Comparison of ENCODE assay signal across 9 cellular contexts in the genomic region with DNA sequence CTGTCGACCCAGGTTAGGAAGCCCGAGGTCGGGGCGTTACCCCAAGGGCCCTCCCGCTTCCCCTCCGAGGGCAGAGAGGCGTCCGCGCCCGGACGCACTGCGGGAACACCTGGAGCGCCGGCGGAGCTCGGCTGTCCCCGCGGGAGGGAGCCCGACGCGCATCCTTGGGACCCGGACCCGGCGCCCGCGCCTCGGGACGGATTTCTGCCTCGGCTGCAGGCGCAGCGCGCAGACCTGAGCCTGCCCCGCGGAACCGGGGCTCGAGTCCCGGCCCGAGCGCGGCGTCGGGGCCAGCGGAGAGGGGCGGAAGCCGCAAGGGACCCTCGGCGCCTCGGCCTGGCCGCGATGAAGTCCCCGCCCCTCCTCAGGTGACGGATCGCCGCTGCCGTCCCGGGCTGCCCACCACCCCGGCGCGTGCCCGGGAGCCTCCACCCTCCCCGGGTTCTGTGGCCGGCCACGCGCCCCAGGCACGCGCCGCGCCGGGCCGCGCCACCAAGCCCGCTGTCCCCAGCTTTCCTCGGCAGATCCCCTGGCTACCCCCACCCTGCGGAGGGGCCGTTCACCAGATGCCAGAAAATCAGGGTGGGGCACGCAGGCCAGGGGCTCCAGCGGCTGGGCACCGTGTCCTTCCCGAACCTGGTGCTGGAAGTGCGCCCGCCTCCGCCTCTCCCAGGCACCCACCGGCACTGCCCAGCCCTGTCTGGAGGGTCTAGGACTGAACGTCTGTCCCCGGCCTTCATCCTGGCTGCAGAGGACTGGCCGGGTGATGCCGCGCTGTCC. TPM values are rescaled to one million over a fixed set of nuclear protein-coding genes. Genes with fewer than 3 reads are reported as not detected.
DNase-seq lines count a peak whose midpoint lies in the region; ATAC-seq, FAIRE-seq and TF ChIP-seq lines count a peak whose summit lies in the region.
"Had no signal": no experiment of that assay in that cellular context is flagged by ENCODE, and none has a peak within 500 bp of the region (broad histone marks: within the 10 kb centered on the region; RNA-seq: fewer than 3 reads in every experiment).

No MANE protein-coding gene starts in this region.

- peak overlapping the region; percentile 92 for H3K27ac Mint-ChIP-seq in stimulated activated naive CD8-positive, alpha-beta T cell treated with anti-CD3 and anti-CD28 coated beads, Interleukin-15, Interleukin-2, amounts not matched to agents 100 ng/mL and 50 ng/mL, for 24 hours

- H3K9me3 Mint-ChIP-seq in activated T-cell treated with anti-CD3 and anti-CD28 coated beads, Interleukin-2, amount 50 U/mL, for 4 hours = no peaks in the 10 kb centered on the region
- H3K9me3 Mint-ChIP-seq in stimulated activated naive CD8-positive, alpha-beta T cell treated with anti-CD3 and anti-CD28 coated beads, Interleukin-15, Interleukin-2, amounts not matched to agents 100 ng/mL and 50 ng/mL, for 24 hours = no peaks in the 10 kb centered on the region

- DNase-seq in COR-L47 (lab: John Stamatoyannopoulos, UW) = peak; percentile 43
- DNase-seq in activated T-cell treated with anti-CD3 and anti-CD28 coated beads, Interleukin-2, amount 50 U/mL, for 4 hours = no peak
- no peak for DNase-seq in CD1c-positive myeloid dendritic cell (ENCODE audit: extremely low spot score)
- DNase-seq in GM12892 (ENCODE audit: insufficient read length) = no peak

- H3K4me1 Mint-ChIP-seq in activated T-cell treated with anti-CD3 and anti-CD28 coated beads, Interleukin-2, amount 50 U/mL, for 4 hours (ENCODE audit: low read depth) = peaks cover 31% of the 10 kb centered on the region
- peaks cover 37% of the 10 kb centered on the region for H3K4me1 Mint-ChIP-seq in stimulated activated naive CD8-positive, alpha-beta T cell treated with anti-CD3 and anti-CD28 coated beads, Interleukin-15, Interleukin-2, amounts not matched to agents 100 ng/mL and 50 ng/mL, for 24 hours (ENCODE audit: low read depth)

- POLR2A ChIA-PET in HEK293 (lab: Yijun Ruan, JAX) = interaction anchor here (0.9 to 3.0 kb wide), 6 partner anchors 9 to 135 kb away, joined by 3 to 27 read pairs (median 4); partner anchors contain the start of genes B3GAT1, NCAPD3 and VPS26B

- peak; percentile 5 to 24 for ATAC-seq in activated T-cell treated with anti-CD3 and anti-CD28 coated beads, Interleukin-2, amount 50 U/mL, for 4 hours
- ATAC-seq in GM21825 (IDR thresholded peaks at IDR 0.05; ENCODE audit: unreplicated experiment) = no peak

- no peaks in the 10 kb centered on the region for H3K9me3 ChIP-seq in HEK293 (ENCODE audit: control insufficient read depth, insufficient read depth, low read depth, low read length)
- H3K9me3 ChIP-seq in iPS-18a (ENCODE audit: control insufficient read depth, low read depth, low read length) = no peaks in the 10 kb centered on the region

- peaks cover 2% of the 10 kb centered on the region for H3K36me3 Mint-ChIP-seq in activated T-cell treated with anti-CD3 and anti-CD28 coated beads, Interleukin-2, amount 50 U/mL, for 4 hours (ENCODE audit: insufficient read depth)
- peaks cover 7% of the 10 kb centered on the region for H3K36me3 Mint-ChIP-seq in stimulated activated naive CD8-positive, alpha-beta T cell treated with anti-CD3 and anti-CD28 coated beads, Interleukin-15, Interleukin-2, amounts not matched to agents 100 ng/mL and 50 ng/mL, for 24 hours (ENCODE audit: low read depth)

- FAIRE-seq in GM12892 (lab: Jason Lieb, UNC) = no peak
- FAIRE-seq: colon had no signal

- H3K36me3 ChIP-seq in HEK293 (ENCODE audit: control insufficient read depth in 2 of 2, insufficient read depth in 1 of 2, low read length in 2 of 2) = peaks cover 0 to 3% of the 10 kb centered on the region in 2 experiments; a peak in 1 of 3 replicates
- H3K36me3 ChIP-seq in iPS-18a (ENCODE audit: control insufficient read depth, low read depth, low read length) = no peaks in the 10 kb centered on the region

- TF ChIP-seq POLR2A in GM12892 (IDR thresholded peaks at IDR 0.05; ENCODE audit: low read depth, low read length) = no peak

- H3K9ac ChIP-seq in iPS-18a (ENCODE audit: low read length) = peak overlapping the region; percentile 82

- H3K27me3 ChIP-seq in iPS-18a (ENCODE audit: control insufficient read depth, insufficient read depth, low read length) = peaks cover 39% of the 10 kb centered on the region

- H3K27me3 Mint-ChIP-seq in activated T-cell treated with anti-CD3 and anti-CD28 coated beads, Interleukin-2, amount 50 U/mL, for 4 hours (ENCODE audit: low read depth) = peaks cover 11% of the 10 kb centered on the region
- peaks cover 31% of the 10 kb centered on the region for H3K27me3 Mint-ChIP-seq in stimulated activated naive CD8-positive, alpha-beta T cell treated with anti-CD3 and anti-CD28 coated beads, Interleukin-15, Interleukin-2, amounts not matched to agents 100 ng/mL and 50 ng/mL, for 24 hours

- peak overlapping the region; percentile 69; the same call in 1 of the 2 replicates for H3K27ac ChIP-seq in HEK293 (ENCODE audit: extremely low read depth, low read depth, low read length)
- H3K27ac ChIP-seq in iPS-18a (ENCODE audit: low read length) = no peak overlapping the region

- 0 out of 2 replicates have a peak, but pooled peaks have one; percentile 27 for TF ChIP-seq CTCF in HEK293 (tag by site-specific recombination; IDR thresholded peaks at IDR 0.05)

- peak overlapping the region; percentile 93 for H3K4me3 Mint-ChIP-seq in activated T-cell treated with anti-CD3 and anti-CD28 coated beads, Interleukin-2, amount 50 U/mL, for 4 hours
- peak overlapping the region; percentile 90 for H3K4me3 Mint-ChIP-seq in stimulated activated naive CD8-positive, alpha-beta T cell treated with anti-CD3 and anti-CD28 coated beads, Interleukin-15, Interleukin-2, amounts not matched to agents 100 ng/mL and 50 ng/mL, for 24 hours

- H3K4me1 ChIP-seq in HEK293 (ENCODE audit: control insufficient read depth, insufficient read depth, low read length) (peaks cover 7% of the 10 kb centered on the region), iPS-18a (ENCODE audit: control insufficient read depth, low read depth, low read length) (peaks cover 22% of the 10 kb centered on the region)

- CTCF ChIA-PET in HEK293 (lab: Yijun Ruan, JAX) = interaction anchor here (0.9 to 5.4 kb wide), 4 partner anchors 10 to 81 kb away, joined by 3 to 35 read pairs (median 5); no protein-coding TSS in a partner anchor

- H3K4me3 ChIP-seq in HEK293 (ENCODE audit: low read depth, low read length) (peak overlapping the region; percentile 52), iPS-18a (ENCODE audit: low read length) (peak overlapping the region; percentile 86)

TF ChIP-seq in HEK293, 187 proteins besides CTCF, POLR2A, EP300 and RAD21 (continues in another document):
- no peak for TF ChIP-seq ZNF76 (tag by site-specific recombination; IDR thresholded peaks at IDR 0.05; ENCODE audit: borderline replicate concordance, low read depth)
- TF ChIP-seq ZEB2 (tag by site-specific recombination; IDR thresholded peaks at IDR 0.05) = 0 out of 2 replicates have a peak, but pooled peaks have one; percentile 6
- peak; percentile 1; the same call in 1 of the 2 replicates for TF ChIP-seq ZSCAN30 (tag by site-specific recombination; IDR thresholded peaks at IDR 0.05)
- TF ChIP-seq GLIS1 (tag by site-specific recombination; IDR thresholded peaks at IDR 0.05) = no peak
- TF ChIP-seq ZBTB20 (tag by site-specific recombination; IDR thresholded peaks at IDR 0.05) = peak; percentile 14; the same call in 1 of the 2 replicates
- TF ChIP-seq, protein P1, sequence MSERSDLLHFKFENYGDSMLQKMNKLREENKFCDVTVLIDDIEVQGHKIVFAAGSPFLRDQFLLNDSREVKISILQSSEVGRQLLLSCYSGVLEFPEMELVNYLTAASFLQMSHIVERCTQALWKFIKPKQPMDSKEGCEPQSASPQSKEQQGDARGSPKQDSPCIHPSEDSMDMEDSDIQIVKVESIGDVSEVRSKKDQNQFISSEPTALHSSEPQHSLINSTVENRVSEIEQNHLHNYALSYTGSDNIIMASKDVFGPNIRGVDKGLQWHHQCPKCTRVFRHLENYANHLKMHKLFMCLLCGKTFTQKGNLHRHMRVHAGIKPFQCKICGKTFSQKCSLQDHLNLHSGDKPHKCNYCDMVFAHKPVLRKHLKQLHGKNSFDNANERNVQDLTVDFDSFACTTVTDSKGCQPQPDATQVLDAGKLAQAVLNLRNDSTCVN (tag by site-specific recombination; optimal IDR thresholded peaks at IDR 0.05) = peak; percentile 80
- no peak for TF ChIP-seq ZBTB17 (tag by site-specific recombination; IDR thresholded peaks at IDR 0.05)
- TF ChIP-seq KLF8 (tag by site-specific recombination; IDR thresholded peaks at IDR 0.05) = 0 out of 2 replicates have a peak, but pooled peaks have one; percentile 1
- TF ChIP-seq ZNF10 (tag by site-specific recombination; IDR thresholded peaks at IDR 0.05) = peak; percentile 83; the same call in 1 of the 2 replicates
- 0 out of 2 replicates have a peak, but pooled peaks have one; percentile 11 for TF ChIP-seq ZNF600 (tag by site-specific recombination; IDR thresholded peaks at IDR 0.05)

RNA-seq across cellular contexts. Expression of gene GLB1L3, which starts 0.4 kb away (rescaled TPM):
- total RNA-seq in activated T-cell treated with anti-CD3 and anti-CD28 coated beads, Interleukin-2, amount 50 U/mL, for 4 hours = 1 to 10 TPM; 2.2 to 2.9 (median 2.5) TPM
- polyA plus RNA-seq in GM12892 (2012; ENCODE audit: missing spikeins) = 3.6 TPM

RNA-seq across cellular contexts. Expression of gene ACAD8, which starts 23.2 kb away (rescaled TPM):
- 10 to 100 TPM; 18.2 to 19.0 (median 18.4) TPM for total RNA-seq in activated T-cell treated with anti-CD3 and anti-CD28 coated beads, Interleukin-2, amount 50 U/mL, for 4 hours
- 22.3 TPM for polyA plus RNA-seq in GM12892 (2012; ENCODE audit: missing spikeins)

RNA-seq across cellular contexts. Expression of gene THYN1, which starts 23.4 kb away (rescaled TPM):
- total RNA-seq in activated T-cell treated with anti-CD3 and anti-CD28 coated beads, Interleukin-2, amount 50 U/mL, for 4 hours = 10 to 100 TPM; 37.7 to 49.0 (median 43.3) TPM
- 87.6 TPM for polyA plus RNA-seq in GM12892 (2012; ENCODE audit: missing spikeins)

RNA-seq across cellular contexts. Expression of gene VPS26B, which starts 52.1 kb away (rescaled TPM):
- total RNA-seq in activated T-cell treated with anti-CD3 and anti-CD28 coated beads, Interleukin-2, amount 50 U/mL, for 4 hours = 10 to 100 TPM; 30.4 to 33.5 (median 32.8) TPM
- polyA plus RNA-seq in GM12892 (2012; ENCODE audit: missing spikeins) = 14.7 TPM

RNA-seq across cellular contexts. Expression of gene NCAPD3, which starts 52.8 kb away (rescaled TPM):
- total RNA-seq in activated T-cell treated with anti-CD3 and anti-CD28 coated beads, Interleukin-2, amount 50 U/mL, for 4 hours = 10 to 100 TPM; 54.1 to 67.2 (median 56.8) TPM
- polyA plus RNA-seq in GM12892 (2012; ENCODE audit: missing spikeins) = 38.0 TPM
